8 cellular contexts compared by ENCODE assay signal in genomic region chr17:39636927-39637736, GRCh38. TPM values are rescaled to one million over a fixed set of nuclear protein-coding genes. Genes with fewer than 3 reads are reported as not detected.
A peak's percentile ranks its signal among the peaks of the same experiment; 100 is the strongest.
DNase-seq lines count a peak whose midpoint lies in the region; ATAC-seq and TF ChIP-seq lines count a peak whose summit lies in the region.

TSS of gene STARD3 (plus strand) at chr17:39637144. CDS start at chr17:39653532, 16,388 bp downstream.

- H3K27me3 ChIP-seq in Karpas-422 (ENCODE audit: low read length), result no peaks in the 10 kb centered on the region

- no peak for TF ChIP-seq CTCF in RWPE1 (conservative IDR thresholded peaks at IDR 0.05; ENCODE audit: low read depth)

- H3K27me3 Mint-ChIP-seq in activated T-helper 2 cell treated with anti-CD3 and anti-CD28 coated beads, Interferon-gamma antibody, Interleukin-2, Interleukin-4, amounts not matched to agents 10 μg/mL and 5 μg/mL and 100 μg/mL, durations not matched to agents 14 hours and 24 hours and 36 hours (ENCODE audit: low read depth), result no peaks in the 10 kb centered on the region
- no peaks in the 10 kb centered on the region for H3K27me3 Mint-ChIP-seq in natural killer cell treated with Interleukin-12 subunit alpha and Interleukin-12 subunit beta and Interleukin-15 and Interleukin-18, amount 100 ng/mL, for 72 hours

- intact Hi-C loops in activated T-helper 2 cell treated with anti-CD3 and anti-CD28 coated beads, Interferon-gamma antibody, Interleukin-2, Interleukin-4, amounts not matched to agents 10 μg/mL and 5 μg/mL and 100 μg/mL, durations not matched to agents 14 hours and 24 hours and 36 hours (cut with micrococcal nuclease), result loop anchor here (2.0 to 5.0 kb wide), 2 partner anchors 115 to 344 kb away; partner anchors contain the start of gene PSMD3

- H3K4me3 ChIP-seq in Karpas-422 (ENCODE audit: low read length), result peak within 1 kb of the TSS; percentile 93

- no peaks in the 10 kb centered on the region for H3K9me3 Mint-ChIP-seq in activated T-helper 2 cell treated with anti-CD3 and anti-CD28 coated beads, Interferon-gamma antibody, Interleukin-2, Interleukin-4, amounts not matched to agents 10 μg/mL and 5 μg/mL and 100 μg/mL, durations not matched to agents 14 hours and 24 hours and 36 hours
- H3K9me3 Mint-ChIP-seq in natural killer cell treated with Interleukin-12 subunit alpha and Interleukin-12 subunit beta and Interleukin-15 and Interleukin-18, amount 100 ng/mL, for 72 hours, result no peaks in the 10 kb centered on the region

- H2AFZ ChIP-seq in Karpas-422 (ENCODE audit: low read length), result peak within 1 kb of the TSS; percentile 74; the same call in 1 of the 2 replicates

- H3K79me2 ChIP-seq in Karpas-422 (ENCODE audit: low read length), result peaks cover 50% of the 10 kb centered on the region

- H3K36me3 ChIP-seq in Karpas-422 (ENCODE audit: insufficient read depth, low read length), result no peaks in the 10 kb centered on the region

- peak; percentile 75 for ATAC-seq in GM21576 (IDR thresholded peaks at IDR 0.05; ENCODE audit: unreplicated experiment)
- ATAC-seq in natural killer cell treated with Interleukin-12 subunit alpha and Interleukin-12 subunit beta and Interleukin-15 and Interleukin-18, amount 100 ng/mL, for 72 hours, result peak; percentile 93 to 96

- CTCF ChIA-PET in RWPE1 (lab: Yijun Ruan, JAX), result interaction anchor here (0.7 to 3.1 kb wide), 4 partner anchors 15 to 38 kb away, joined by 3 to 14 read pairs (median 6); no protein-coding TSS in a partner anchor

- peak within 1 kb of the TSS; percentile 97 for H3K4me2 ChIP-seq in Karpas-422 (ENCODE audit: low read depth, low read length, poor library complexity, severe bottlenecking)

- peaks cover 2% of the 10 kb centered on the region for H3K36me3 Mint-ChIP-seq in activated T-helper 2 cell treated with anti-CD3 and anti-CD28 coated beads, Interferon-gamma antibody, Interleukin-2, Interleukin-4, amounts not matched to agents 10 μg/mL and 5 μg/mL and 100 μg/mL, durations not matched to agents 14 hours and 24 hours and 36 hours (ENCODE audit: low read depth)
- peaks cover 4% of the 10 kb centered on the region for H3K36me3 Mint-ChIP-seq in natural killer cell treated with Interleukin-12 subunit alpha and Interleukin-12 subunit beta and Interleukin-15 and Interleukin-18, amount 100 ng/mL, for 72 hours

- POLR2A ChIA-PET in RWPE1 (lab: Yijun Ruan, JAX; ENCODE audit: low non-redundant PET), result interaction anchor here (0.6 kb wide), 1 partner anchor 112 kb away, joined by 3 read pairs; no protein-coding TSS in a partner anchor

- H3K27ac Mint-ChIP-seq in activated T-helper 2 cell treated with anti-CD3 and anti-CD28 coated beads, Interferon-gamma antibody, Interleukin-2, Interleukin-4, amounts not matched to agents 10 μg/mL and 5 μg/mL and 100 μg/mL, durations not matched to agents 14 hours and 24 hours and 36 hours, result peak within 1 kb of the TSS; percentile 71
- peak within 1 kb of the TSS; percentile 77 to 92 for H3K27ac Mint-ChIP-seq in natural killer cell treated with Interleukin-12 subunit alpha and Interleukin-12 subunit beta and Interleukin-15 and Interleukin-18, amount 100 ng/mL, for 72 hours

- H3K9ac ChIP-seq in Karpas-422 (ENCODE audit: low read length), result peak within 1 kb of the TSS; percentile 87

- H3K4me1 ChIP-seq in Karpas-422 (ENCODE audit: low read length), result peaks cover 32% of the 10 kb centered on the region

- no peaks in the 10 kb centered on the region for H3K9me2 ChIP-seq in Karpas-422 (replicated peaks; ENCODE audit: insufficient read depth, low read length)

- peaks cover 12% of the 10 kb centered on the region; the same call in 1 of the 2 replicates for H4K20me1 ChIP-seq in Karpas-422 (ENCODE audit: insufficient read depth, low read depth, low read length)

- DNase-seq in DMS153 treated with DMSO at 0.1 percent for 48 hours (lab: John Stamatoyannopoulos, UW; ENCODE audit: unreplicated experiment) (peak; percentile 50), Karpas-422 (peak; percentile 97), RWPE1 (ENCODE audit: low spot score) (peak; percentile 84), fibroblast of peridontal ligament (ENCODE audit: extremely low read depth) (peak; percentile 81)
- DNase-seq in activated T-helper 2 cell treated with anti-CD3 and anti-CD28 coated beads, Interferon-gamma antibody, Interleukin-2, Interleukin-4, amounts not matched to agents 10 μg/mL and 5 μg/mL and 100 μg/mL, durations not matched to agents 14 hours and 24 hours and 36 hours (ENCODE audit: low spot score), result peak; percentile 86
- peak; percentile 96 for DNase-seq in natural killer cell treated with Interleukin-12 subunit alpha and Interleukin-12 subunit beta and Interleukin-15 and Interleukin-18, amount 100 ng/mL, for 72 hours (ENCODE audit: low spot score)
- peak; percentile 74 to 88 (median 84) for DNase-seq in stimulated activated naive CD4-positive, alpha-beta T cell (lab: John Stamatoyannopoulos, UW)

- no peaks in the 10 kb centered on the region for H3K9me3 ChIP-seq in Karpas-422 (ENCODE audit: low read length)

- peaks cover 24% of the 10 kb centered on the region for H3K4me1 Mint-ChIP-seq in activated T-helper 2 cell treated with anti-CD3 and anti-CD28 coated beads, Interferon-gamma antibody, Interleukin-2, Interleukin-4, amounts not matched to agents 10 μg/mL and 5 μg/mL and 100 μg/mL, durations not matched to agents 14 hours and 24 hours and 36 hours (ENCODE audit: low read depth)
- peaks cover 51 to 54% of the 10 kb centered on the region in 2 donors for H3K4me1 Mint-ChIP-seq in natural killer cell treated with Interleukin-12 subunit alpha and Interleukin-12 subunit beta and Interleukin-15 and Interleukin-18, amount 100 ng/mL, for 72 hours (ENCODE audit: low read depth in 2 of 2)

- H3K4me3 Mint-ChIP-seq in activated T-helper 2 cell treated with anti-CD3 and anti-CD28 coated beads, Interferon-gamma antibody, Interleukin-2, Interleukin-4, amounts not matched to agents 10 μg/mL and 5 μg/mL and 100 μg/mL, durations not matched to agents 14 hours and 24 hours and 36 hours (ENCODE audit: low read depth), result peak within 1 kb of the TSS; percentile 92
- peak within 1 kb of the TSS; percentile 96 for H3K4me3 Mint-ChIP-seq in natural killer cell treated with Interleukin-12 subunit alpha and Interleukin-12 subunit beta and Interleukin-15 and Interleukin-18, amount 100 ng/mL, for 72 hours

- H3K27ac ChIP-seq in Karpas-422 (ENCODE audit: low read length) (peak within 1 kb of the TSS; percentile 23), RWPE1 (peak within 1 kb of the TSS; percentile 80)

RNA-seq across cellular contexts. Expression of gene STARD3, which starts in this region (rescaled TPM):
- total RNA-seq in Karpas-422 (2014; rRNA removed; shearing (Covaris generic); ENCODE audit: low replicate concordance), result 42.9 and 43.5 TPM in 2 replicates
- 51.5 and 54.4 TPM in 2 replicates for total RNA-seq in activated T-helper 2 cell treated with anti-CD3 and anti-CD28 coated beads, Interferon-gamma antibody, Interleukin-2, Interleukin-4, amounts not matched to agents 10 μg/mL and 5 μg/mL and 100 μg/mL, durations not matched to agents 14 hours and 24 hours and 36 hours
- total RNA-seq in natural killer cell treated with Interleukin-12 subunit alpha and Interleukin-12 subunit beta and Interleukin-15 and Interleukin-18, amount 100 ng/mL, for 72 hours, result 100 to 1,000 TPM in 1 of 2 donors, 10 to 100 TPM in 1; 97.9 to 139 TPM

Comparison
In these comparisons a context has a peak if more than half of its experiments do, and no peak if none do; other contexts are left out.
1. Peak in every context shown above with its lines: DNase-seq, ATAC-seq, H3K4me3 ChIP-seq and H3K27ac ChIP-seq.